In genomic region chr20:32240220-32240619, GRCh38 we compare ENCODE assay signal across 14 cellular contexts. TPM values are rescaled to one million over a fixed set of nuclear protein-coding genes. Genes with fewer than 3 reads are reported as not detected.
A peak's percentile ranks its signal among the peaks of the same experiment; 100 is the strongest.
DNase-seq lines count a peak whose midpoint lies in the region; TF ChIP-seq lines count a peak whose summit lies in the region.
"Had no signal": no experiment of that assay in that cellular context is flagged by ENCODE, and none has a peak within 500 bp of the region (broad histone marks: within the 10 kb centered on the region; RNA-seq: fewer than 3 reads in every experiment).

No MANE protein-coding gene starts in this region.

- H3K27me3 ChIP-seq in osteoblast (ENCODE audit: insufficient read depth, low read length): no peaks in the 10 kb centered on the region
- H3K27me3 ChIP-seq: left lung, spleen, upper lobe of left lung had no signal

- POLR2A ChIA-PET in HEK293 (lab: Yijun Ruan, JAX): no interaction called here

- H3K4me2 ChIP-seq in osteoblast (ENCODE audit: insufficient read depth, low read length): no peak overlapping the region

- peaks cover 0 to 17% of the 10 kb centered on the region in 2 experiments; a peak in 1 of 3 replicates for H3K36me3 ChIP-seq in HEK293 (ENCODE audit: control insufficient read depth in 2 of 2, insufficient read depth in 1 of 2, low read length in 2 of 2)
- peaks cover 8% of the 10 kb centered on the region for H3K36me3 ChIP-seq in osteoblast (ENCODE audit: insufficient read depth, low read length)

- no peak overlapping the region for H2AFZ ChIP-seq in osteoblast (ENCODE audit: low read length)

- H3K79me2 ChIP-seq in osteoblast (ENCODE audit: insufficient read depth, low read length): no peaks in the 10 kb centered on the region

- H3K4me1 ChIP-seq in HEK293 (ENCODE audit: control insufficient read depth, insufficient read depth, low read length) (0 out of 2 replicates have a peak, but pooled peaks cover 2% of the 10 kb centered on the region), osteoblast (ENCODE audit: insufficient read depth, low read length) (peaks cover 9% of the 10 kb centered on the region)
- H3K4me1 ChIP-seq: upper lobe of left lung had no signal

- H3K27ac ChIP-seq in HEK293 (ENCODE audit: extremely low read depth, low read depth, low read length) (no peak overlapping the region), osteoblast (ENCODE audit: low read depth, low read length) (no peak overlapping the region)
- H3K27ac ChIP-seq: left lung, spleen, upper lobe of left lung had no signal

- in situ Hi-C loops in astrocyte of the cerebellum (cut with HindIII; ENCODE audit: low sequenced_read_pairs): no loop called here

- TF ChIP-seq CTCF in HEK293 (tag by site-specific recombination; IDR thresholded peaks at IDR 0.05): peak; percentile 22; the same call in 1 of the 2 replicates
- TF ChIP-seq CTCF in astrocyte of the cerebellum (IDR thresholded peaks at IDR 0.05; ENCODE audit: low read depth, low read length, missing control alignments): peak; percentile 4
- no peak for TF ChIP-seq CTCF in osteoblast (IDR thresholded peaks at IDR 0.05; ENCODE audit: extremely low read depth, low read depth, low read length)

- DNase-seq in NCI-H2171 treated with DMSO at 0.1 percent for 48 hours (lab: John Stamatoyannopoulos, UW) (peak; percentile 39), NCI-H2171 (lab: John Stamatoyannopoulos, UW) (no peak), astrocyte of the cerebellum (ENCODE audit: low read depth) (no peak), osteoblast (ENCODE audit: insufficient read length, low spot score, missing footprints) (peak; percentile 63), mucosa of gallbladder (ENCODE audit: low spot score) (no peak), T-helper 2 cell (no peak)
- no peak for DNase-seq in stimulated activated CD8-positive, alpha-beta memory T cell treated with anti-CD3 and anti-CD28 coated beads, Interleukin-4, amount 100 ng/mL, for 48 hours
- DNase-seq: amygdala, foreskin fibroblast, left lung, NCI-H2107, spleen, upper lobe of left lung had no signal

- CTCF ChIA-PET in HEK293 (lab: Yijun Ruan, JAX): interaction anchor here (1.2 kb wide), 1 partner anchor 17 kb away, joined by 3 read pairs; no protein-coding TSS in a partner anchor

- H4K20me1 ChIP-seq in osteoblast (ENCODE audit: insufficient read depth, low read length): no peaks in the 10 kb centered on the region

- H3K4me3 ChIP-seq in HEK293 (ENCODE audit: low read depth, low read length) (no peak overlapping the region), astrocyte of the cerebellum (ENCODE audit: low read depth, low read length) (no peak overlapping the region), osteoblast (ENCODE audit: insufficient read depth, low read length) (no peak overlapping the region)
- H3K4me3 ChIP-seq: left lung, spleen, upper lobe of left lung had no signal

- H3K9me3 ChIP-seq in HEK293 (ENCODE audit: control insufficient read depth, insufficient read depth, low read depth, low read length) (no peaks in the 10 kb centered on the region), osteoblast (ENCODE audit: low read depth, low read length) (no peaks in the 10 kb centered on the region)
- H3K9me3 ChIP-seq: left lung, spleen, upper lobe of left lung had no signal

TF ChIP-seq in HEK293, 187 proteins besides CTCF, POLR2A, EP300 and RAD21:
- TF ChIP-seq GLIS1 (tag by site-specific recombination; IDR thresholded peaks at IDR 0.05) (0 out of 2 replicates have a peak, but pooled peaks have one; percentile 15), GLIS2 (tag by site-specific recombination; IDR thresholded peaks at IDR 0.05) (0 out of 2 replicates have a peak, but pooled peaks have one; percentile 28), ZNF266 (tag by site-specific recombination; IDR thresholded peaks at IDR 0.05; ENCODE audit: low read depth) (no peak), EGR2 (tag by site-specific recombination; IDR thresholded peaks at IDR 0.05; ENCODE audit: low read depth) (no peak), ZNF114 (tag by site-specific recombination; IDR thresholded peaks at IDR 0.05) (no peak), ZFP3 (tag by site-specific recombination; IDR thresholded peaks at IDR 0.05; ENCODE audit: low read depth) (no peak), ZIC2 (tag by site-specific recombination; IDR thresholded peaks at IDR 0.05) (peak; percentile 44), ZNF184 (tag by site-specific recombination; IDR thresholded peaks at IDR 0.05) (no peak)

RNA-seq across cellular contexts. Expression of gene POFUT1, which starts 32.5 kb away (rescaled TPM):
- total RNA-seq in osteoblast: 40.9 and 43.0 TPM in 2 replicates
- total RNA-seq in mucosa of gallbladder: 35.4 TPM

RNA-seq across cellular contexts. Expression of gene PLAGL2, which starts 32.7 kb away (rescaled TPM):
- total RNA-seq in osteoblast: 2.5 and 2.7 TPM in 2 replicates
- 11.9 TPM for total RNA-seq in mucosa of gallbladder

RNA-seq across cellular contexts. Expression of gene KIF3B, which starts 37.2 kb away (rescaled TPM):
- 37.4 and 39.4 TPM in 2 replicates for total RNA-seq in osteoblast
- total RNA-seq in mucosa of gallbladder: 59.6 TPM

Comparison
In these comparisons a context has a peak if more than half of its experiments do, and no peak if none do; other contexts are left out.
1. DNase-seq: peak in NCI-H2171 treated with DMSO at 0.1 percent for 48 hours (single experiment) and osteoblast (single experiment); none in NCI-H2171 (single experiment), astrocyte of the cerebellum (single experiment), mucosa of gallbladder (single experiment), stimulated activated CD8-positive, alpha-beta memory T cell treated with anti-CD3 and anti-CD28 coated beads, Interleukin-4, amount 100 ng/mL, for 48 hours (single experiment) and T-helper 2 cell (0 of 5).